In genomic region chr16:66326995-66327513, GRCh38 we compare ENCODE assay signal across 9 cellular contexts. TPM values are rescaled to one million over a fixed set of nuclear protein-coding genes. Genes with fewer than 3 reads are reported as not detected.
DNase-seq lines count a peak whose midpoint lies in the region; ATAC-seq lines count a peak whose summit lies in the region.
"Had no signal": no experiment of that assay in that cellular context is flagged by ENCODE, and none has a peak within 500 bp of the region (broad histone marks: within the 10 kb centered on the region; RNA-seq: fewer than 3 reads in every experiment).

No MANE protein-coding gene starts in this region.

- no peaks in the 10 kb centered on the region for H3K9me3 Mint-ChIP-seq in activated T-helper 1 cell treated with anti-CD3 and anti-CD28 coated beads, Interleukin-12 subunit alpha, Interleukin-12 subunit beta, Interleukin-2, Interleukin-4 antibody, amounts not matched to agents 30 ng/mL and 10 ng/mL and 1 ng/mL, durations not matched to agents 14 hours and 24 hours and 36 hours

- intact Hi-C loops in left ventricle myocardium superior (cut with micrococcal nuclease) (no loop called here), Right ventricle myocardium superior (cut with DNase I) (no loop called here)
- intact Hi-C loops in activated T-helper 1 cell treated with anti-CD3 and anti-CD28 coated beads, Interleukin-12 subunit alpha, Interleukin-12 subunit beta, Interleukin-2, Interleukin-4 antibody, amounts not matched to agents 30 ng/mL and 10 ng/mL and 1 ng/mL, durations not matched to agents 14 hours and 24 hours and 36 hours (cut with micrococcal nuclease), result no loop called here

- H3K4me3 Mint-ChIP-seq in activated T-helper 1 cell treated with anti-CD3 and anti-CD28 coated beads, Interleukin-12 subunit alpha, Interleukin-12 subunit beta, Interleukin-2, Interleukin-4 antibody, amounts not matched to agents 30 ng/mL and 10 ng/mL and 1 ng/mL, durations not matched to agents 14 hours and 24 hours and 36 hours, result no peak overlapping the region

- peaks cover under 1% of the 10 kb centered on the region for H3K27me3 Mint-ChIP-seq in activated T-helper 1 cell treated with anti-CD3 and anti-CD28 coated beads, Interleukin-12 subunit alpha, Interleukin-12 subunit beta, Interleukin-2, Interleukin-4 antibody, amounts not matched to agents 30 ng/mL and 10 ng/mL and 1 ng/mL, durations not matched to agents 14 hours and 24 hours and 36 hours (ENCODE audit: insufficient read depth)

- peak; percentile 34 for ATAC-seq in left ventricle myocardium superior
- no peak for ATAC-seq in Right ventricle myocardium superior (ENCODE audit: poor library complexity)

- no peaks in the 10 kb centered on the region for H3K36me3 Mint-ChIP-seq in activated T-helper 1 cell treated with anti-CD3 and anti-CD28 coated beads, Interleukin-12 subunit alpha, Interleukin-12 subunit beta, Interleukin-2, Interleukin-4 antibody, amounts not matched to agents 30 ng/mL and 10 ng/mL and 1 ng/mL, durations not matched to agents 14 hours and 24 hours and 36 hours (ENCODE audit: low read depth)

- H3K27ac Mint-ChIP-seq in activated T-helper 1 cell treated with anti-CD3 and anti-CD28 coated beads, Interleukin-12 subunit alpha, Interleukin-12 subunit beta, Interleukin-2, Interleukin-4 antibody, amounts not matched to agents 30 ng/mL and 10 ng/mL and 1 ng/mL, durations not matched to agents 14 hours and 24 hours and 36 hours, result no peak overlapping the region

- no peak for DNase-seq in left ventricle myocardium superior
- no peak for DNase-seq in Right ventricle myocardium superior
- peak in 39 of 56 donors; percentile 15 to 77 (median 42) for DNase-seq in amygdala (lab: John Stamatoyannopoulos, UW)
- DNase-seq in medulla oblongata (ENCODE audit: extremely low spot score), result peak; percentile 75
- peak; percentile 51 for DNase-seq in ureter (ENCODE audit: low spot score)
- DNase-seq in SIG-M5 (lab: John Stamatoyannopoulos, UW), result no peak
- DNase-seq in epidermal melanocyte (ENCODE audit: insufficient read length, low spot score), result no peak
- no peak for DNase-seq in activated T-helper 1 cell treated with anti-CD3 and anti-CD28 coated beads, Interleukin-12 subunit alpha, Interleukin-12 subunit beta, Interleukin-2, Interleukin-4 antibody, amounts not matched to agents 30 ng/mL and 10 ng/mL and 1 ng/mL, durations not matched to agents 14 hours and 24 hours and 36 hours (ENCODE audit: low spot score)

- no peaks in the 10 kb centered on the region for H3K4me1 Mint-ChIP-seq in activated T-helper 1 cell treated with anti-CD3 and anti-CD28 coated beads, Interleukin-12 subunit alpha, Interleukin-12 subunit beta, Interleukin-2, Interleukin-4 antibody, amounts not matched to agents 30 ng/mL and 10 ng/mL and 1 ng/mL, durations not matched to agents 14 hours and 24 hours and 36 hours (ENCODE audit: low read depth)

RNA-seq across cellular contexts. Expression of gene CDH5, which starts 39.4 kb away (rescaled TPM):
- total RNA-seq in left ventricle myocardium superior, result 55.0 TPM
- total RNA-seq in Right ventricle myocardium superior, result 42.9 TPM
- total RNA-seq in ureter, result 25.8 TPM
- not detected in 2 replicates for total RNA-seq in activated T-helper 1 cell treated with anti-CD3 and anti-CD28 coated beads, Interleukin-12 subunit alpha, Interleukin-12 subunit beta, Interleukin-2, Interleukin-4 antibody, amounts not matched to agents 30 ng/mL and 10 ng/mL and 1 ng/mL, durations not matched to agents 14 hours and 24 hours and 36 hours
- total RNA-seq: activated CD8-positive, alpha-beta memory T cell treated with anti-CD3 and anti-CD28 coated beads for 36 hours had no signal

Comparison
In these comparisons a context has a peak if more than half of its experiments do, and no peak if none do; other contexts are left out.
1. DNase-seq: peak in amygdala (39 of 56), medulla oblongata (single experiment) and ureter (single experiment); none in left ventricle myocardium superior (single experiment), Right ventricle myocardium superior (single experiment), SIG-M5 (single experiment), epidermal melanocyte (single experiment) and activated T-helper 1 cell treated with anti-CD3 and anti-CD28 coated beads, Interleukin-12 subunit alpha, Interleukin-12 subunit beta, Interleukin-2, Interleukin-4 antibody, amounts not matched to agents 30 ng/mL and 10 ng/mL and 1 ng/mL, durations not matched to agents 14 hours and 24 hours and 36 hours (single experiment).
2. RNA of gene CDH5, which starts 39.4 kb away (total RNA-seq): 55.0 TPM in left ventricle myocardium superior (single experiment), 42.9 TPM in Right ventricle myocardium superior (single experiment) and 25.8 TPM in ureter (single experiment); not detected in activated T-helper 1 cell treated with anti-CD3 and anti-CD28 coated beads, Interleukin-12 subunit alpha, Interleukin-12 subunit beta, Interleukin-2, Interleukin-4 antibody, amounts not matched to agents 30 ng/mL and 10 ng/mL and 1 ng/mL, durations not matched to agents 14 hours and 24 hours and 36 hours; every median in the first group is over 10 times any median in the second.